Comparison of ENCODE assay signal across 9 cellular contexts in genomic region chr17:55601874-55602364, GRCh38.
DNase-seq lines count a peak whose midpoint lies in the region; ATAC-seq, FAIRE-seq and TF ChIP-seq lines count a peak whose summit lies in the region.
"Had no signal": no experiment of that assay in that cellular context is flagged by ENCODE, and none has a peak within 500 bp of the region (broad histone marks: within the 10 kb centered on the region; RNA-seq: fewer than 3 reads in every experiment).

No MANE protein-coding gene starts in this region.

- FAIRE-seq in HepG2 (lab: Jason Lieb, UNC) = peak; percentile 80

- H3K9me3 Mint-ChIP-seq in Calu3 (ENCODE audit: low read depth, unreplicated experiment) = peaks cover 8% of the 10 kb centered on the region

- peak; percentile 44 for DNase-seq in Calu3
- DNase-seq in NCI-H1694 treated with DMSO at 0.1 percent for 48 hours (lab: John Stamatoyannopoulos, UW) = peak; percentile 37
- DNase-seq in astrocyte of the spinal cord (ENCODE audit: low read depth, low spot score) = peak; percentile 71
- DNase-seq in HepG2 (ENCODE audit: low spot score) = peak; percentile 39
- no peak for DNase-seq in posterior cingulate gyrus
- DNase-seq in effector CD8-positive, alpha-beta T cell (lab: John Stamatoyannopoulos, UW) = no peak
- DNase-seq in NK-92 treated with Interleukin-12 subunit alpha and Interleukin-12 subunit beta, amount 100 ng/mL, for 24 hours (lab: John Stamatoyannopoulos, UW) = no peak

- BruUV-seq in Calu3 (replicated peaks; lab: Mats Ljungman, UMichigan) (no TSS peak), HepG2 (replicated peaks; lab: Mats Ljungman, UMichigan) (no TSS peak)

- no peaks in the 10 kb centered on the region for H4K20me1 ChIP-seq in HepG2 (ENCODE audit: insufficient read depth, low read length)

- H3K79me2 ChIP-seq in HepG2 (ENCODE audit: insufficient read depth, low read length) = no peaks in the 10 kb centered on the region

- no peaks in the 10 kb centered on the region for H3K4me1 ChIP-seq in HepG2 (ENCODE audit: insufficient read depth, low read length)

- ATAC-seq in GM21423 (IDR thresholded peaks at IDR 0.05; ENCODE audit: unreplicated experiment) (peak; percentile 58), HepG2 (peak; percentile 89)

- H3K36me3 ChIP-seq in HepG2 (replicated peaks in 1 of 2; ENCODE audit: control insufficient read depth in 1 of 2, insufficient read depth in 2 of 2, low read length in 2 of 2) = no peaks in the 10 kb centered on the region

- H3K9me3 ChIP-seq in HepG2 (ENCODE audit: low read length) = peaks cover 13% of the 10 kb centered on the region; the same call in 1 of the 2 replicates

- H3K9ac ChIP-seq in HepG2 (ENCODE audit: insufficient read depth, low read depth, low read length) = no peak overlapping the region

- in situ Hi-C loops in astrocyte of the spinal cord (cut with HindIII; ENCODE audit: low sequenced_read_pairs) (no loop called here), HepG2 (cut with HindIII; ENCODE audit: extremely low pct_ligation_motif_present, low pct_unique_long_range_greater_than_20kb) (loop anchor here (5.0 kb wide), 1 partner anchor 75 kb away; no protein-coding TSS in a partner anchor)

- no peaks in the 10 kb centered on the region for H3K27me3 ChIP-seq in HepG2 (ENCODE audit: control insufficient read depth in 1 of 2, insufficient read depth in 2 of 2, low read length in 2 of 2)

- H3K27ac ChIP-seq in HepG2 (ENCODE audit: extremely low read length, insufficient read depth, low read length) = no peak overlapping the region

- POLR2A ChIA-PET in HepG2 (lab: Yijun Ruan, JAX) = no interaction called here

- no peak for TF ChIP-seq EP300 in HepG2 (IDR thresholded peaks at IDR 0.05; ENCODE audit: low read depth in 2 of 2, low read length in 2 of 2)
- TF ChIP-seq EP300 in HepG2 (CRISPR knock-in tag; IDR thresholded peaks at IDR 0.05; ENCODE audit: borderline replicate concordance) = no peak

- no peak overlapping the region for H3K4me2 ChIP-seq in HepG2 (ENCODE audit: low read depth, low read length)

- intact Hi-C loops in Calu3 (cut with micrococcal nuclease; ENCODE audit: unreplicated experiment) (loop anchor here (1.0 to 10.0 kb wide), 3 partner anchors 53 to 133 kb away; no protein-coding TSS in a partner anchor), HepG2 (cut with micrococcal nuclease; ENCODE audit: unreplicated experiment) (loop anchor here (1.0 to 2.0 kb wide), 2 partner anchors 76 to 169 kb away; no protein-coding TSS in a partner anchor), posterior cingulate gyrus (cut with DNase I) (no loop called here)

- no peak for TF ChIP-seq POLR2A in HepG2 (IDR thresholded peaks at IDR 0.05; ENCODE audit: insufficient read depth in 1 of 2, low read depth in 2 of 2, low read length in 2 of 2)

- H3K4me3 ChIP-seq in astrocyte of the spinal cord (ENCODE audit: low read depth, low read length) = no peak overlapping the region
- H3K4me3 ChIP-seq in HepG2 (replicated peaks in 1 of 3; ENCODE audit: insufficient read depth in 1 of 3, low read depth in 2 of 3, low read length in 3 of 3) = no peak overlapping the region

- TF ChIP-seq RAD21 in HepG2 (CRISPR knock-in tag; IDR thresholded peaks at IDR 0.05) = peak; percentile 55; the same call in 1 of the 2 replicates

- H3K27me3 Mint-ChIP-seq in Calu3 (ENCODE audit: unreplicated experiment) = no peaks in the 10 kb centered on the region

- CTCF ChIA-PET in Calu3 (lab: Charles Lee) (interaction anchor here (0.6 to 1.6 kb wide), 12 partner anchors 12 to 193 kb away, joined by 3 to 14 read pairs (median 5); no protein-coding TSS in a partner anchor), HepG2 (lab: Yijun Ruan, JAX; ENCODE audit: low intra/inter-chr PET ratio, low total read pairs) (interaction anchor here (1.1 to 2.2 kb wide), 3 partner anchors 53 to 78 kb away, joined by 3 to 34 read pairs (median 4); no protein-coding TSS in a partner anchor)

- H2AFZ ChIP-seq in HepG2 (ENCODE audit: low read length) = no peak overlapping the region

- H3K36me3 Mint-ChIP-seq in Calu3 (ENCODE audit: insufficient read depth, unreplicated experiment) = no peaks in the 10 kb centered on the region

- TF ChIP-seq CTCF in Calu3 (IDR thresholded peaks at IDR 0.05; ENCODE audit: unreplicated experiment) (peak; percentile 59), astrocyte of the spinal cord (IDR thresholded peaks at IDR 0.05; ENCODE audit: low read depth, low read length) (peak; percentile 85), HepG2 (CRISPR knock-in tag; IDR thresholded peaks at IDR 0.05) (peak; percentile 71)

- H3K4me3 Mint-ChIP-seq in Calu3 (ENCODE audit: low read depth, unreplicated experiment) = no peak overlapping the region
- H3K4me3 Mint-ChIP-seq: T-cell had no signal

- H3K4me1 Mint-ChIP-seq in Calu3 (ENCODE audit: low read depth, unreplicated experiment) = no peaks in the 10 kb centered on the region
- H3K4me1 Mint-ChIP-seq: T-cell had no signal

- H3K27ac Mint-ChIP-seq in Calu3 (ENCODE audit: unreplicated experiment) = no peak overlapping the region
- H3K27ac Mint-ChIP-seq: T-cell had no signal

TF ChIP-seq in HepG2, 621 proteins besides CTCF, POLR2A, EP300 and RAD21:
- TF ChIP-seq ZNF687 (CRISPR knock-in tag; IDR thresholded peaks at IDR 0.05) (no peak), ZNF282 (IDR thresholded peaks at IDR 0.05; ENCODE audit: partially characterized antibody) (no peak), SMC3 (IDR thresholded peaks at IDR 0.05; ENCODE audit: low read length) (peak; percentile 86), HIVEP1 (CRISPR knock-in tag; IDR thresholded peaks at IDR 0.05) (no peak), STAG1 (CRISPR knock-in tag; IDR thresholded peaks at IDR 0.05) (peak; percentile 76), RBFOX2 (IDR thresholded peaks at IDR 0.05; ENCODE audit: low read depth, low read length) (no peak), HMGXB4 (CRISPR knock-in tag; IDR thresholded peaks at IDR 0.05; ENCODE audit: borderline replicate concordance in 1 of 2, low read depth in 1 of 2) (no peak), TFE3 (CRISPR knock-in tag; IDR thresholded peaks at IDR 0.05) (no peak)

Comparison
In these comparisons a context has a peak if more than half of its experiments do, and no peak if none do; other contexts are left out.
1. DNase-seq: peak in Calu3 (single experiment), NCI-H1694 treated with DMSO at 0.1 percent for 48 hours (single experiment), astrocyte of the spinal cord (single experiment) and HepG2 (single experiment); none in posterior cingulate gyrus (0 of 10), effector CD8-positive, alpha-beta T cell (single experiment) and NK-92 treated with Interleukin-12 subunit alpha and Interleukin-12 subunit beta, amount 100 ng/mL, for 24 hours (single experiment).
2. Peak in every context shown above with its lines, with median percentiles within 50 percentile points of each other: CTCF ChIP-seq.